In genomic region chr16:48047273-48047672, GRCh38 we compare ENCODE assay signal across 1 cellular context.
TF ChIP-seq lines count a peak whose summit lies in the region.

No MANE protein-coding gene starts in this region.

TF ChIP-seq in HEK293, 187 proteins besides CTCF, POLR2A, EP300 and RAD21 (continued from another document):
- TF ChIP-seq ZBTB7A (tag by site-specific recombination; IDR thresholded peaks at IDR 0.05; ENCODE audit: low read depth) (no peak), PRDM1 (tag by site-specific recombination; IDR thresholded peaks at IDR 0.05) (0 out of 2 replicates have a peak, but pooled peaks have one; percentile 39), EGR2 (tag by site-specific recombination; IDR thresholded peaks at IDR 0.05; ENCODE audit: low read depth) (peak; percentile 28; the same call in 1 of the 2 replicates), ZNF830 (tag by site-specific recombination; IDR thresholded peaks at IDR 0.05; ENCODE audit: low read depth) (no peak)
